In genomic region chr2:232265329-232265728, GRCh38 we compare ENCODE assay signal across 14 cellular contexts.
DNase-seq lines count a peak whose midpoint lies in the region; ATAC-seq and TF ChIP-seq lines count a peak whose summit lies in the region.
"Had no signal": no experiment of that assay in that cellular context is flagged by ENCODE, and none has a peak within 500 bp of the region (broad histone marks: within the 10 kb centered on the region; RNA-seq: fewer than 3 reads in every experiment).

No MANE protein-coding gene starts in this region.

- H3K9me3 ChIP-seq in CD8-positive, alpha-beta T cell (ENCODE audit: low read length): no peaks in the 10 kb centered on the region
- H3K9me3 ChIP-seq in endodermal cell (ENCODE audit: control insufficient read depth, low read length) (no peaks in the 10 kb centered on the region), smooth muscle cell (replicated peaks; ENCODE audit: low read depth) (no peaks in the 10 kb centered on the region)
- H3K9me3 ChIP-seq: BLaER1 had no signal

- peaks cover 24% of the 10 kb centered on the region for H4K20me1 ChIP-seq in smooth muscle cell (ENCODE audit: low read depth)

- no peaks in the 10 kb centered on the region for H3K27me3 Mint-ChIP-seq in CD8-positive, alpha-beta T cell (ENCODE audit: low read depth)
- H3K27me3 Mint-ChIP-seq in endodermal cell (ENCODE audit: insufficient read depth): peaks cover 3% of the 10 kb centered on the region
- no peaks in the 10 kb centered on the region for H3K27me3 Mint-ChIP-seq in neural crest cell (ENCODE audit: low read depth)

- no peak overlapping the region for H2AFZ ChIP-seq in smooth muscle cell (ENCODE audit: low read depth)
- H2AFZ ChIP-seq: GM23338 had no signal

- no peak for TF ChIP-seq CTCF in CD8-positive, alpha-beta T cell (IDR thresholded peaks at IDR 0.05)
- peak; percentile 16 for TF ChIP-seq CTCF in endodermal cell (conservative IDR thresholded peaks at IDR 0.05)
- no peak for TF ChIP-seq CTCF in neural crest cell (conservative IDR thresholded peaks at IDR 0.05)
- TF ChIP-seq CTCF in smooth muscle cell (IDR thresholded peaks at IDR 0.05; ENCODE audit: borderline replicate concordance, insufficient read depth, poor library complexity, severe bottlenecking): no peak

- 82 to 88% methylated on average over 4 to 5 of the region's 5 CpGs for WGBS in endodermal cell (ENCODE audit: insufficient coverage in 1 of 2, insufficient read length in 1 of 2), 2 experiments
- 68% methylated on average over 5 of the region's 5 CpGs for WGBS in smooth muscle cell (ENCODE audit: low lambda C conversion rate)

- CTCF ChIA-PET in CD8-positive, alpha-beta T cell (lab: Charles Lee): interaction anchor here (0.6 to 1.4 kb wide), 4 partner anchors 55 to 124 kb away, joined by 3 to 5 read pairs (median 4); no protein-coding TSS in a partner anchor

- H3F3A ChIP-seq in smooth muscle cell (ENCODE audit: low read depth): no peaks in the 10 kb centered on the region

- peaks cover 24% of the 10 kb centered on the region for H3K36me3 ChIP-seq in CD8-positive, alpha-beta T cell (ENCODE audit: insufficient read depth, low read length)
- peaks cover 2% of the 10 kb centered on the region for H3K36me3 ChIP-seq in endodermal cell (ENCODE audit: control insufficient read depth, insufficient read depth, low read length)
- H3K36me3 ChIP-seq in smooth muscle cell (ENCODE audit: low read depth): no peaks in the 10 kb centered on the region

- peak overlapping the region; percentile 68 for H3K27ac Mint-ChIP-seq in CD8-positive, alpha-beta T cell
- no peak overlapping the region for H3K27ac Mint-ChIP-seq in endodermal cell
- H3K27ac Mint-ChIP-seq in neural crest cell (ENCODE audit: unreplicated experiment): peak overlapping the region; percentile 83
- H3K27ac Mint-ChIP-seq: GM23338 had no signal

- no peaks in the 10 kb centered on the region for H3K4me1 ChIP-seq in CD8-positive, alpha-beta T cell (ENCODE audit: insufficient read depth, low read length)
- H3K4me1 ChIP-seq in endodermal cell (ENCODE audit: control insufficient read depth, insufficient read depth, low read length) (no peaks in the 10 kb centered on the region), smooth muscle cell (ENCODE audit: low read depth) (no peaks in the 10 kb centered on the region)

- DNase-seq in CD8-positive, alpha-beta T cell: no peak
- DNase-seq in endodermal cell (no peak), neural crest cell (ENCODE audit: low read depth, low spot score) (no peak), substantia nigra (lab: John Stamatoyannopoulos, UW) (no peak), smooth muscle cell (lab: John Stamatoyannopoulos, UW; ENCODE audit: unreplicated experiment) (no peak), NCI-H524 treated with DMSO at 0.1 percent for 48 hours (lab: John Stamatoyannopoulos, UW) (no peak), COLO668 (lab: John Stamatoyannopoulos, UW; ENCODE audit: unreplicated experiment) (no peak), kidney tubule cell (ENCODE audit: low spot score) (no peak)
- DNase-seq: 8988T, AML-193, DMS79, H7 had no signal

- H3K4me3 ChIP-seq in CD8-positive, alpha-beta T cell (ENCODE audit: low read depth, low read length): no peak overlapping the region
- no peak overlapping the region for H3K4me3 ChIP-seq in endodermal cell (ENCODE audit: low read length)
- no peak overlapping the region for H3K4me3 ChIP-seq in smooth muscle cell
- H3K4me3 ChIP-seq: BLaER1, GM23338 had no signal

- H3K36me3 Mint-ChIP-seq in CD8-positive, alpha-beta T cell: peaks cover 62% of the 10 kb centered on the region
- H3K36me3 Mint-ChIP-seq in endodermal cell (ENCODE audit: low read depth) (peaks cover 21% of the 10 kb centered on the region), neural crest cell (ENCODE audit: low read depth) (peaks cover 21% of the 10 kb centered on the region)

- H3K79me2 ChIP-seq in smooth muscle cell (ENCODE audit: low read depth): no peaks in the 10 kb centered on the region

- H3K4me2 ChIP-seq in smooth muscle cell: no peak overlapping the region
- H3K4me2 ChIP-seq: BLaER1, GM23338 had no signal

- POLR2A ChIA-PET in CD8-positive, alpha-beta T cell (lab: Charles Lee): no interaction called here

- intact Hi-C loops in CD8-positive, alpha-beta T cell (cut with DNase I, micrococcal nuclease): loop anchor here in 1 of 2 experiments (1.0 kb wide), 1 partner anchor 62 kb away; no protein-coding TSS in a partner anchor

- H3K9ac ChIP-seq in endodermal cell (ENCODE audit: extremely low read depth, low read length, poor library complexity, severe bottlenecking): no peak overlapping the region
- no peak overlapping the region for H3K9ac ChIP-seq in smooth muscle cell (ENCODE audit: low read depth)
- H3K9ac ChIP-seq: BLaER1 had no signal

- H3K27ac ChIP-seq in CD8-positive, alpha-beta T cell (ENCODE audit: low read depth, low read length): no peak overlapping the region
- no peak overlapping the region for H3K27ac ChIP-seq in endodermal cell (ENCODE audit: low read depth, low read length)
- peak overlapping the region; percentile 53 for H3K27ac ChIP-seq in substantia nigra (ENCODE audit: low read depth, low read length, poor library complexity, severe bottlenecking)
- H3K27ac ChIP-seq in smooth muscle cell (ENCODE audit: low read depth): no peak overlapping the region
- H3K27ac ChIP-seq: BLaER1 had no signal

- no peaks in the 10 kb centered on the region for H3K4me1 Mint-ChIP-seq in CD8-positive, alpha-beta T cell (ENCODE audit: low read depth)
- peaks cover 12% of the 10 kb centered on the region for H3K4me1 Mint-ChIP-seq in endodermal cell
- H3K4me1 Mint-ChIP-seq in neural crest cell: peaks cover 59% of the 10 kb centered on the region

- no peak overlapping the region for H3K4me3 Mint-ChIP-seq in CD8-positive, alpha-beta T cell
- H3K4me3 Mint-ChIP-seq in endodermal cell (no peak overlapping the region), neural crest cell (peak overlapping the region; percentile 10)
- H3K4me3 Mint-ChIP-seq: GM23338 had no signal

- no peaks in the 10 kb centered on the region for H3K9me3 Mint-ChIP-seq in CD8-positive, alpha-beta T cell
- H3K9me3 Mint-ChIP-seq in endodermal cell (no peaks in the 10 kb centered on the region), neural crest cell (no peaks in the 10 kb centered on the region)
- H3K9me3 Mint-ChIP-seq: GM23338 had no signal

- H3K27me3 ChIP-seq in CD8-positive, alpha-beta T cell (ENCODE audit: insufficient read depth, low read length): no peaks in the 10 kb centered on the region
- no peaks in the 10 kb centered on the region for H3K27me3 ChIP-seq in endodermal cell (ENCODE audit: control insufficient read depth, insufficient read depth, low read length, poor library complexity, severe bottlenecking)
- no peaks in the 10 kb centered on the region for H3K27me3 ChIP-seq in smooth muscle cell (ENCODE audit: low read depth)
- H3K27me3 ChIP-seq: BLaER1 had no signal

- ATAC-seq in CD8-positive, alpha-beta T cell: no peak
- ATAC-seq: GM23338 had no signal
